1 cellular context compared by ENCODE assay signal in the genomic region with DNA sequence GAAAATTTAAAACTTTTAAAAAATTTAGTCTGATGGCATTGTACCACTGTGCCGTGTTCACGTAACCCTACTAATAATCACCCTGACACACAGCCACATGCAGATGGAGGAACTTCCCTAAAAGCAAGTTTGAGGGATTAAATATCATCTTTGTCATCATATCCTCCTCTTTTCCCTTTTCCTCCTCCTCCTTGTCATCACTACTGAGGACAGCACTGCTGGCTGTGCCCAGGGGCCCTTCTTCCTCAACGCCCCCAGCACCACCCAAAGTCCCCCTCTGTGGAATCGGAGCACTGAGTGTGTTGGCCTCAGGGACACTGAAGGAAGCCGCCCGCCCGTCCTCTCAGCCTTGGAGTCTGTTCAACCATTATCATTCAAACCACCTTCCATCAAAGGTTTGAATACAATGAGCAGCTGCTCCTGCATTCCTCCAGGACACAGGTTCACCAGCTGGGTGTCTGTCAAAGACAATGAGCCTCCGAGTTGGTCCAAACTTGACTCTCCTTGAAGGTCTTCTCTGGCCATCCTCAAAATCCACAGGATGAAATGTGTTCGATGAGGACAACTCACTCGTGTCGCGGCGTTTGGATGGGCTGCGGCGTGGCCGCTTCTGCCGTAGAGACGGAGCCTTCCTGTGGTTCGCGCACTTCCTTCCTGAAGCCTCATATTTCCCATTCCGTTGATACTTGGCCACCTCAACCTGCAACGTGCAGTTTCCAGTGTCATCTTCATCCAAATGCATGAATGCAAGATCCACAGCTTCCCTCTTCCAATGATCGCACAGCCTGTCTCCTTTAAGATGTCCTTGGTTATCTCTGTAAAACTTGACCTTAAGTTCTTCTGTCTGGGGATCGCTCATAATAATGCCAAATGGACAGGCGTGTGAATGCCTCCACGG.
TF ChIP-seq lines count a peak whose summit lies in the region.

No MANE protein-coding gene starts in this region.

TF ChIP-seq in K562, 482 proteins besides CTCF, POLR2A, EP300 and RAD21 (continues in another document):
- TF ChIP-seq CBX8 (IDR thresholded peaks at IDR 0.05; ENCODE audit: borderline replicate concordance, extremely low read depth, low read depth, low read length, poor library complexity, severe bottlenecking) (no peak), TARDBP (IDR thresholded peaks at IDR 0.05) (no peak), SMAD1 (IDR thresholded peaks at IDR 0.05; ENCODE audit: low read depth, low read length, partially characterized antibody) (no peak), CAMTA2 (CRISPR knock-in tag; conservative IDR thresholded peaks at IDR 0.05) (no peak), RBFOX2 (IDR thresholded peaks at IDR 0.05; ENCODE audit: low read depth, low read length) (peak; percentile 10; the same call in 1 of the 2 replicates), SMARCC2 (IDR thresholded peaks at IDR 0.05; ENCODE audit: low read depth) (0 out of 2 replicates have a peak, but pooled peaks have one; percentile 4), GTF2E2 (tag; IDR thresholded peaks at IDR 0.05) (0 out of 2 replicates have a peak, but pooled peaks have one; percentile 51), FIP1L1 (IDR thresholded peaks at IDR 0.05; ENCODE audit: low read depth, low read length, poor library complexity, severe bottlenecking) (no peak), TBP (optimal IDR thresholded peaks at IDR 0.05; ENCODE audit: low read depth, low read length) (no peak), SNIP1 (IDR thresholded peaks at IDR 0.05; ENCODE audit: low read depth) (0 out of 2 replicates have a peak, but pooled peaks have one; percentile 17), MTA3 (IDR thresholded peaks at IDR 0.05; ENCODE audit: borderline replicate concordance) (peak; percentile 25; the same call in 1 of the 2 replicates), MEIS2 (IDR thresholded peaks at IDR 0.05; ENCODE audit: partially characterized antibody) (peak; percentile 3), ZKSCAN8 (CRISPR knock-in tag; IDR thresholded peaks at IDR 0.05) (0 out of 2 replicates have a peak, but pooled peaks have one; percentile 48), KDM1A (IDR thresholded peaks at IDR 0.05) (no peak), ATF7 (IDR thresholded peaks at IDR 0.05) (no peak), ZNF217 (CRISPR knock-in tag; IDR thresholded peaks at IDR 0.05) (no peak), PHF20 (IDR thresholded peaks at IDR 0.05; ENCODE audit: partially characterized antibody) (no peak), USF1 (CRISPR knock-in tag; IDR thresholded peaks at IDR 0.05) (no peak), CREM (IDR thresholded peaks at IDR 0.05; ENCODE audit: low read depth) (peak; percentile 21; the same call in 1 of the 2 replicates), LARP7 (IDR thresholded peaks at IDR 0.05) (0 out of 2 replicates have a peak, but pooled peaks have one; percentile 80), MECOM (CRISPR knock-in tag; IDR thresholded peaks at IDR 0.05) (peak; percentile 68; the same call in 1 of the 2 replicates), ID3 (CRISPR knock-in tag; IDR thresholded peaks at IDR 0.05) (no peak), ID3 (tag; IDR thresholded peaks at IDR 0.05) (peak; percentile 34; the same call in 1 of the 2 replicates), HSF4 (CRISPR knock-in tag; IDR thresholded peaks at IDR 0.05; ENCODE audit: borderline replicate concordance) (peak; percentile 52; the same call in 1 of the 2 replicates), HCFC1 (IDR thresholded peaks at IDR 0.05; ENCODE audit: low read depth, low read length) (no peak)
- TF ChIP-seq, protein P1, sequence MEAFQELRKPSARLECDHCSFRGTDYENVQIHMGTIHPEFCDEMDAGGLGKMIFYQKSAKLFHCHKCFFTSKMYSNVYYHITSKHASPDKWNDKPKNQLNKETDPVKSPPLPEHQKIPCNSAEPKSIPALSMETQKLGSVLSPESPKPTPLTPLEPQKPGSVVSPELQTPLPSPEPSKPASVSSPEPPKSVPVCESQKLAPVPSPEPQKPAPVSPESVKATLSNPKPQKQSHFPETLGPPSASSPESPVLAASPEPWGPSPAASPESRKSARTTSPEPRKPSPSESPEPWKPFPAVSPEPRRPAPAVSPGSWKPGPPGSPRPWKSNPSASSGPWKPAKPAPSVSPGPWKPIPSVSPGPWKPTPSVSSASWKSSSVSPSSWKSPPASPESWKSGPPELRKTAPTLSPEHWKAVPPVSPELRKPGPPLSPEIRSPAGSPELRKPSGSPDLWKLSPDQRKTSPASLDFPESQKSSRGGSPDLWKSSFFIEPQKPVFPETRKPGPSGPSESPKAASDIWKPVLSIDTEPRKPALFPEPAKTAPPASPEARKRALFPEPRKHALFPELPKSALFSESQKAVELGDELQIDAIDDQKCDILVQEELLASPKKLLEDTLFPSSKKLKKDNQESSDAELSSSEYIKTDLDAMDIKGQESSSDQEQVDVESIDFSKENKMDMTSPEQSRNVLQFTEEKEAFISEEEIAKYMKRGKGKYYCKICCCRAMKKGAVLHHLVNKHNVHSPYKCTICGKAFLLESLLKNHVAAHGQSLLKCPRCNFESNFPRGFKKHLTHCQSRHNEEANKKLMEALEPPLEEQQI (IDR thresholded peaks at IDR 0.05), result no peak
- TF ChIP-seq, protein P2, sequence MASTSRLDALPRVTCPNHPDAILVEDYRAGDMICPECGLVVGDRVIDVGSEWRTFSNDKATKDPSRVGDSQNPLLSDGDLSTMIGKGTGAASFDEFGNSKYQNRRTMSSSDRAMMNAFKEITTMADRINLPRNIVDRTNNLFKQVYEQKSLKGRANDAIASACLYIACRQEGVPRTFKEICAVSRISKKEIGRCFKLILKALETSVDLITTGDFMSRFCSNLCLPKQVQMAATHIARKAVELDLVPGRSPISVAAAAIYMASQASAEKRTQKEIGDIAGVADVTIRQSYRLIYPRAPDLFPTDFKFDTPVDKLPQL (IDR thresholded peaks at IDR 0.05; ENCODE audit: extremely low read depth, insufficient read length), result no peak
- TF ChIP-seq, protein P3, sequence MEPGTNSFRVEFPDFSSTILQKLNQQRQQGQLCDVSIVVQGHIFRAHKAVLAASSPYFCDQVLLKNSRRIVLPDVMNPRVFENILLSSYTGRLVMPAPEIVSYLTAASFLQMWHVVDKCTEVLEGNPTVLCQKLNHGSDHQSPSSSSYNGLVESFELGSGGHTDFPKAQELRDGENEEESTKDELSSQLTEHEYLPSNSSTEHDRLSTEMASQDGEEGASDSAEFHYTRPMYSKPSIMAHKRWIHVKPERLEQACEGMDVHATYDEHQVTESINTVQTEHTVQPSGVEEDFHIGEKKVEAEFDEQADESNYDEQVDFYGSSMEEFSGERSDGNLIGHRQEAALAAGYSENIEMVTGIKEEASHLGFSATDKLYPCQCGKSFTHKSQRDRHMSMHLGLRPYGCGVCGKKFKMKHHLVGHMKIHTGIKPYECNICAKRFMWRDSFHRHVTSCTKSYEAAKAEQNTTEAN (CRISPR knock-in tag; IDR thresholded peaks at IDR 0.05), result peak; percentile 62; the same call in 1 of the 2 replicates
- TF ChIP-seq, protein P4, sequence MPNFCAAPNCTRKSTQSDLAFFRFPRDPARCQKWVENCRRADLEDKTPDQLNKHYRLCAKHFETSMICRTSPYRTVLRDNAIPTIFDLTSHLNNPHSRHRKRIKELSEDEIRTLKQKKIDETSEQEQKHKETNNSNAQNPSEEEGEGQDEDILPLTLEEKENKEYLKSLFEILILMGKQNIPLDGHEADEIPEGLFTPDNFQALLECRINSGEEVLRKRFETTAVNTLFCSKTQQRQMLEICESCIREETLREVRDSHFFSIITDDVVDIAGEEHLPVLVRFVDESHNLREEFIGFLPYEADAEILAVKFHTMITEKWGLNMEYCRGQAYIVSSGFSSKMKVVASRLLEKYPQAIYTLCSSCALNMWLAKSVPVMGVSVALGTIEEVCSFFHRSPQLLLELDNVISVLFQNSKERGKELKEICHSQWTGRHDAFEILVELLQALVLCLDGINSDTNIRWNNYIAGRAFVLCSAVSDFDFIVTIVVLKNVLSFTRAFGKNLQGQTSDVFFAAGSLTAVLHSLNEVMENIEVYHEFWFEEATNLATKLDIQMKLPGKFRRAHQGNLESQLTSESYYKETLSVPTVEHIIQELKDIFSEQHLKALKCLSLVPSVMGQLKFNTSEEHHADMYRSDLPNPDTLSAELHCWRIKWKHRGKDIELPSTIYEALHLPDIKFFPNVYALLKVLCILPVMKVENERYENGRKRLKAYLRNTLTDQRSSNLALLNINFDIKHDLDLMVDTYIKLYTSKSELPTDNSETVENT (CRISPR knock-in tag; IDR thresholded peaks at IDR 0.05), result peak; percentile 28; the same call in 1 of the 2 replicates
- TF ChIP-seq, protein P5, sequence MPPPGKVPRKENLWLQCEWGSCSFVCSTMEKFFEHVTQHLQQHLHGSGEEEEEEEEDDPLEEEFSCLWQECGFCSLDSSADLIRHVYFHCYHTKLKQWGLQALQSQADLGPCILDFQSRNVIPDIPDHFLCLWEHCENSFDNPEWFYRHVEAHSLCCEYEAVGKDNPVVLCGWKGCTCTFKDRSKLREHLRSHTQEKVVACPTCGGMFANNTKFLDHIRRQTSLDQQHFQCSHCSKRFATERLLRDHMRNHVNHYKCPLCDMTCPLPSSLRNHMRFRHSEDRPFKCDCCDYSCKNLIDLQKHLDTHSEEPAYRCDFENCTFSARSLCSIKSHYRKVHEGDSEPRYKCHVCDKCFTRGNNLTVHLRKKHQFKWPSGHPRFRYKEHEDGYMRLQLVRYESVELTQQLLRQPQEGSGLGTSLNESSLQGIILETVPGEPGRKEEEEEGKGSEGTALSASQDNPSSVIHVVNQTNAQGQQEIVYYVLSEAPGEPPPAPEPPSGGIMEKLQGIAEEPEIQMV (tag; conservative IDR thresholded peaks at IDR 0.05; ENCODE audit: low read depth), result peak; percentile 53
- TF ChIP-seq, protein P6, sequence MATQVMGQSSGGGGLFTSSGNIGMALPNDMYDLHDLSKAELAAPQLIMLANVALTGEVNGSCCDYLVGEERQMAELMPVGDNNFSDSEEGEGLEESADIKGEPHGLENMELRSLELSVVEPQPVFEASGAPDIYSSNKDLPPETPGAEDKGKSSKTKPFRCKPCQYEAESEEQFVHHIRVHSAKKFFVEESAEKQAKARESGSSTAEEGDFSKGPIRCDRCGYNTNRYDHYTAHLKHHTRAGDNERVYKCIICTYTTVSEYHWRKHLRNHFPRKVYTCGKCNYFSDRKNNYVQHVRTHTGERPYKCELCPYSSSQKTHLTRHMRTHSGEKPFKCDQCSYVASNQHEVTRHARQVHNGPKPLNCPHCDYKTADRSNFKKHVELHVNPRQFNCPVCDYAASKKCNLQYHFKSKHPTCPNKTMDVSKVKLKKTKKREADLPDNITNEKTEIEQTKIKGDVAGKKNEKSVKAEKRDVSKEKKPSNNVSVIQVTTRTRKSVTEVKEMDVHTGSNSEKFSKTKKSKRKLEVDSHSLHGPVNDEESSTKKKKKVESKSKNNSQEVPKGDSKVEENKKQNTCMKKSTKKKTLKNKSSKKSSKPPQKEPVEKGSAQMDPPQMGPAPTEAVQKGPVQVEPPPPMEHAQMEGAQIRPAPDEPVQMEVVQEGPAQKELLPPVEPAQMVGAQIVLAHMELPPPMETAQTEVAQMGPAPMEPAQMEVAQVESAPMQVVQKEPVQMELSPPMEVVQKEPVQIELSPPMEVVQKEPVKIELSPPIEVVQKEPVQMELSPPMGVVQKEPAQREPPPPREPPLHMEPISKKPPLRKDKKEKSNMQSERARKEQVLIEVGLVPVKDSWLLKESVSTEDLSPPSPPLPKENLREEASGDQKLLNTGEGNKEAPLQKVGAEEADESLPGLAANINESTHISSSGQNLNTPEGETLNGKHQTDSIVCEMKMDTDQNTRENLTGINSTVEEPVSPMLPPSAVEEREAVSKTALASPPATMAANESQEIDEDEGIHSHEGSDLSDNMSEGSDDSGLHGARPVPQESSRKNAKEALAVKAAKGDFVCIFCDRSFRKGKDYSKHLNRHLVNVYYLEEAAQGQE (CRISPR knock-in tag; IDR thresholded peaks at IDR 0.05; ENCODE audit: low read depth), result no peak
- TF ChIP-seq, protein P7, sequence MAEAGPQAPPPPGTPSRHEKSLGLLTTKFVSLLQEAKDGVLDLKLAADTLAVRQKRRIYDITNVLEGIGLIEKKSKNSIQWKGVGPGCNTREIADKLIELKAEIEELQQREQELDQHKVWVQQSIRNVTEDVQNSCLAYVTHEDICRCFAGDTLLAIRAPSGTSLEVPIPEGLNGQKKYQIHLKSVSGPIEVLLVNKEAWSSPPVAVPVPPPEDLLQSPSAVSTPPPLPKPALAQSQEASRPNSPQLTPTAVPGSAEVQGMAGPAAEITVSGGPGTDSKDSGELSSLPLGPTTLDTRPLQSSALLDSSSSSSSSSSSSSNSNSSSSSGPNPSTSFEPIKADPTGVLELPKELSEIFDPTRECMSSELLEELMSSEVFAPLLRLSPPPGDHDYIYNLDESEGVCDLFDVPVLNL (CRISPR knock-in tag; IDR thresholded peaks at IDR 0.05; ENCODE audit: low read depth), result peak; percentile 71
- TF ChIP-seq, protein P8, sequence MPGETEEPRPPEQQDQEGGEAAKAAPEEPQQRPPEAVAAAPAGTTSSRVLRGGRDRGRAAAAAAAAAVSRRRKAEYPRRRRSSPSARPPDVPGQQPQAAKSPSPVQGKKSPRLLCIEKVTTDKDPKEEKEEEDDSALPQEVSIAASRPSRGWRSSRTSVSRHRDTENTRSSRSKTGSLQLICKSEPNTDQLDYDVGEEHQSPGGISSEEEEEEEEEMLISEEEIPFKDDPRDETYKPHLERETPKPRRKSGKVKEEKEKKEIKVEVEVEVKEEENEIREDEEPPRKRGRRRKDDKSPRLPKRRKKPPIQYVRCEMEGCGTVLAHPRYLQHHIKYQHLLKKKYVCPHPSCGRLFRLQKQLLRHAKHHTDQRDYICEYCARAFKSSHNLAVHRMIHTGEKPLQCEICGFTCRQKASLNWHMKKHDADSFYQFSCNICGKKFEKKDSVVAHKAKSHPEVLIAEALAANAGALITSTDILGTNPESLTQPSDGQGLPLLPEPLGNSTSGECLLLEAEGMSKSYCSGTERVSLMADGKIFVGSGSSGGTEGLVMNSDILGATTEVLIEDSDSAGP (CRISPR knock-in tag; IDR thresholded peaks at IDR 0.05), result peak; percentile 86
